Comparison of ENCODE assay signal across 8 cellular contexts in the genomic region with DNA sequence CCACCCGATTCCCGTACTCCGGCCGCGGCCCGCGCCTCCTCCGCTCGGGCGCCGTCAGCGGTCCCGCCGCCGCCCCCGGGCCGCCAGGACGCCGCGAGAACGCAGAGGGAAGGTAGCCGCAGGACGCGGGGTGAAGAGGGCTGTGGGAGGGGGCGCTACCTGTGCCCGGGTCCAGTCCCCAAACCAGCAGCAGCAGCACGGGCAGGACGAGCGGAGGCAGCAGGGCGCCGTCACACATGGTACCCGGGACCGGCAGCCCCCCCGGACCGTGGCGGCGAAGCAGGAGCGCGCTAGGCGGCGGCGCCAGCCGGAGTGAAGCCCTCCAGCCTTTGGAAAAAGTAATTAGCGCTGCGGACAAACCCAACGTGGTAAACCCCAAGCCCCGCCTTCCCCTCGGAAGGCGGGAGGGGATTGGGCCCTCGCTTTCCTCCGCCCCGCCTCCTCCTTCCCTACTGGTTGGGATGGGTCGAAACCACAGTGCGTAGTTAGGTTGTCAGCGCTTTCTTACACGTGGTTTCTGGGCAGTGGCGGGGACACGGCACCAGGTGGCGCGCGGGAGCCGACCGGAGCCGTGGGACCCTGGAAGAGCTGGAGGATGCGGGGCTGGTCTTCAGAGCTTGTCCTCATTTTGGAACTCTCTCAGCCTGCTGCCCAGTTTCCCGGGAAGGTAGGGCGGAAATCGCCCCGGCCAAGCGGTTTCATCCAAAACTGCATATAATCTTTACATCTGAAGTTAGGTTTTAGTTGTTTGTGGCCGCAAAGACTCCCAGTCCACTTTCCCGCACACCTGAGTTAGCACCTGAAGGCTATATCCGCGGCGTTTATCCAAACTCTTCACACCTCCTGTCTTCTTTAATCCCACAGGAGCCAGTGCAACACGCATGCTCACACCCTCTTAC. TPM values are rescaled to one million over a fixed set of nuclear protein-coding genes. Genes with fewer than 3 reads are reported as not detected.
A peak's percentile ranks its signal among the peaks of the same experiment; 100 is the strongest.
DNase-seq lines count a peak whose midpoint lies in the region; ATAC-seq and TF ChIP-seq lines count a peak whose summit lies in the region.

A gene with protein sequence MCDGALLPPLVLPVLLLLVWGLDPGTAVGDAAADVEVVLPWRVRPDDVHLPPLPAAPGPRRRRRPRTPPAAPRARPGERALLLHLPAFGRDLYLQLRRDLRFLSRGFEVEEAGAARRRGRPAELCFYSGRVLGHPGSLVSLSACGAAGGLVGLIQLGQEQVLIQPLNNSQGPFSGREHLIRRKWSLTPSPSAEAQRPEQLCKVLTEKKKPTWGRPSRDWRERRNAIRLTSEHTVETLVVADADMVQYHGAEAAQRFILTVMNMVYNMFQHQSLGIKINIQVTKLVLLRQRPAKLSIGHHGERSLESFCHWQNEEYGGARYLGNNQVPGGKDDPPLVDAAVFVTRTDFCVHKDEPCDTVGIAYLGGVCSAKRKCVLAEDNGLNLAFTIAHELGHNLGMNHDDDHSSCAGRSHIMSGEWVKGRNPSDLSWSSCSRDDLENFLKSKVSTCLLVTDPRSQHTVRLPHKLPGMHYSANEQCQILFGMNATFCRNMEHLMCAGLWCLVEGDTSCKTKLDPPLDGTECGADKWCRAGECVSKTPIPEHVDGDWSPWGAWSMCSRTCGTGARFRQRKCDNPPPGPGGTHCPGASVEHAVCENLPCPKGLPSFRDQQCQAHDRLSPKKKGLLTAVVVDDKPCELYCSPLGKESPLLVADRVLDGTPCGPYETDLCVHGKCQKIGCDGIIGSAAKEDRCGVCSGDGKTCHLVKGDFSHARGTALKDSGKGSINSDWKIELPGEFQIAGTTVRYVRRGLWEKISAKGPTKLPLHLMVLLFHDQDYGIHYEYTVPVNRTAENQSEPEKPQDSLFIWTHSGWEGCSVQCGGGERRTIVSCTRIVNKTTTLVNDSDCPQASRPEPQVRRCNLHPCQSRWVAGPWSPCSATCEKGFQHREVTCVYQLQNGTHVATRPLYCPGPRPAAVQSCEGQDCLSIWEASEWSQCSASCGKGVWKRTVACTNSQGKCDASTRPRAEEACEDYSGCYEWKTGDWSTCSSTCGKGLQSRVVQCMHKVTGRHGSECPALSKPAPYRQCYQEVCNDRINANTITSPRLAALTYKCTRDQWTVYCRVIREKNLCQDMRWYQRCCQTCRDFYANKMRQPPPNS (minus strand): TSS at position 314 of the 899 bp plus-strand sequence. CDS start 76 bp downstream, at position 238.

- intact Hi-C loops in activated CD4-positive, alpha-beta T cell treated with anti-CD3 and anti-CD28 coated beads, Interleukin-2, amount 10 ng/mL, durations not matched to agents 24 days and 14 days (cut with micrococcal nuclease): loop anchor here (1.0 to 10.0 kb wide), 5 partner anchors 8 to 1067 kb away; partner anchors contain the start of genes ASB7, LINS1 and SELENOS
- intact Hi-C loops in left colon (cut with DNase I, micrococcal nuclease): no loop called here

- H3K9me3 Mint-ChIP-seq in activated CD4-positive, alpha-beta T cell treated with anti-CD3 and anti-CD28 coated beads, Interleukin-2, amount 10 ng/mL, durations not matched to agents 24 days and 14 days: no peaks in the 10 kb centered on the region

- no peak within 1 kb of the TSS for H3K27ac Mint-ChIP-seq in activated CD4-positive, alpha-beta T cell treated with anti-CD3 and anti-CD28 coated beads, Interleukin-2, amount 10 ng/mL, durations not matched to agents 24 days and 14 days

- H3K4me1 Mint-ChIP-seq in activated CD4-positive, alpha-beta T cell treated with anti-CD3 and anti-CD28 coated beads, Interleukin-2, amount 10 ng/mL, durations not matched to agents 24 days and 14 days: peaks cover 17% of the 10 kb centered on the region

- ATAC-seq in GM18498 (IDR thresholded peaks at IDR 0.05; ENCODE audit: unreplicated experiment): peak; percentile 89
- ATAC-seq in HG02970 (IDR thresholded peaks at IDR 0.05; ENCODE audit: low FRiP score, unreplicated experiment): peak; percentile 81
- peak; percentile 97 for ATAC-seq in left colon

- peak; percentile 88 for TF ChIP-seq CTCF in coronary artery (IDR thresholded peaks at IDR 0.05)

- peak within 1 kb of the TSS; percentile 93 for H3K4me3 ChIP-seq in coronary artery

- peak; percentile 67 for DNase-seq in NCI-H2171 (lab: John Stamatoyannopoulos, UW)
- DNase-seq in activated CD4-positive, alpha-beta T cell treated with anti-CD3 and anti-CD28 coated beads, Interleukin-2, amount 10 ng/mL, durations not matched to agents 24 days and 14 days: peak; percentile 98
- peak; percentile 97 for DNase-seq in coronary artery (ENCODE audit: low spot score)
- peak; percentile 96 to 97 for DNase-seq in left colon
- DNase-seq in stimulated activated CD4-positive, alpha-beta T cell treated with anti-CD3 and anti-CD28 coated beads, Interleukin-1b, Interleukin-23, amount 100 ng/mL, for 1 hour (ENCODE audit: low read depth in 2 of 2): peak; percentile 86 to 89
- DNase-seq in NCI-H2196 (lab: John Stamatoyannopoulos, UW; ENCODE audit: unreplicated experiment): no peak

- H3K27me3 Mint-ChIP-seq in activated CD4-positive, alpha-beta T cell treated with anti-CD3 and anti-CD28 coated beads, Interleukin-2, amount 10 ng/mL, durations not matched to agents 24 days and 14 days: peaks cover 46% of the 10 kb centered on the region

- peak within 1 kb of the TSS; percentile 70 for H3K4me3 Mint-ChIP-seq in activated CD4-positive, alpha-beta T cell treated with anti-CD3 and anti-CD28 coated beads, Interleukin-2, amount 10 ng/mL, durations not matched to agents 24 days and 14 days

- H3K27ac ChIP-seq in coronary artery: peak within 1 kb of the TSS; percentile 66 to 87

- no peaks in the 10 kb centered on the region for H3K36me3 Mint-ChIP-seq in activated CD4-positive, alpha-beta T cell treated with anti-CD3 and anti-CD28 coated beads, Interleukin-2, amount 10 ng/mL, durations not matched to agents 24 days and 14 days (ENCODE audit: low read depth)

RNA-seq across cellular contexts. Expression of the gene that starts here (rescaled TPM):
- 0.47 and 1.1 TPM in 2 replicates for total RNA-seq in activated CD4-positive, alpha-beta T cell treated with anti-CD3 and anti-CD28 coated beads, Interleukin-2, amount 10 ng/mL, durations not matched to agents 24 days and 14 days
- 1 to 10 TPM; 5.9 to 7.4 TPM for total RNA-seq in left colon
